Comparison of ENCODE assay signal across 2 cellular contexts in genomic region chr9:135476981-135477380, GRCh38.
TF ChIP-seq lines count a peak whose summit lies in the region.

No MANE protein-coding gene starts in this region.

TF ChIP-seq in HepG2, 621 proteins besides CTCF, POLR2A, EP300 and RAD21 (continues in another document):
- TF ChIP-seq CHCHD3 (CRISPR knock-in tag; IDR thresholded peaks at IDR 0.05) (no peak), PPARG (CRISPR knock-in tag; conservative IDR thresholded peaks at IDR 0.05) (no peak), MYPOP (CRISPR knock-in tag; IDR thresholded peaks at IDR 0.05) (no peak), ZNF280B (CRISPR knock-in tag; IDR thresholded peaks at IDR 0.05; ENCODE audit: borderline replicate concordance) (no peak), REL (CRISPR knock-in tag; conservative IDR thresholded peaks at IDR 0.05) (no peak), SIX1 (CRISPR knock-in tag; IDR thresholded peaks at IDR 0.05; ENCODE audit: borderline replicate concordance) (no peak), ZNF407 (CRISPR knock-in tag; IDR thresholded peaks at IDR 0.05; ENCODE audit: not compliant biosample characterization) (no peak), ZNF296 (CRISPR knock-in tag; conservative IDR thresholded peaks at IDR 0.05) (no peak), STAT6 (CRISPR knock-in tag; IDR thresholded peaks at IDR 0.05; ENCODE audit: borderline replicate concordance) (no peak), CBFB (CRISPR knock-in tag; IDR thresholded peaks at IDR 0.05) (no peak), MYC (CRISPR knock-in tag; IDR thresholded peaks at IDR 0.05; ENCODE audit: borderline replicate concordance) (no peak), NBN (conservative IDR thresholded peaks at IDR 0.05) (no peak)

TF ChIP-seq in GM12891, 5 proteins besides CTCF, POLR2A, EP300 and RAD21:
- TF ChIP-seq POLR2AphosphoS5 (IDR thresholded peaks at IDR 0.05; ENCODE audit: low read depth, low read length): no peak
- no peak for TF ChIP-seq PAX5 (IDR thresholded peaks at IDR 0.05; ENCODE audit: insufficient read depth, low read length, severe bottlenecking)
- TF ChIP-seq SPI1 (IDR thresholded peaks at IDR 0.05; ENCODE audit: low read depth, low read length): no peak
- no peak for TF ChIP-seq TAF1 (IDR thresholded peaks at IDR 0.05; ENCODE audit: low read depth, low read length)
- no peak for TF ChIP-seq POU2F2 (IDR thresholded peaks at IDR 0.05; ENCODE audit: low read depth, low read length)
